ENCODE assay signal across 27 cellular contexts in the genomic region with DNA sequence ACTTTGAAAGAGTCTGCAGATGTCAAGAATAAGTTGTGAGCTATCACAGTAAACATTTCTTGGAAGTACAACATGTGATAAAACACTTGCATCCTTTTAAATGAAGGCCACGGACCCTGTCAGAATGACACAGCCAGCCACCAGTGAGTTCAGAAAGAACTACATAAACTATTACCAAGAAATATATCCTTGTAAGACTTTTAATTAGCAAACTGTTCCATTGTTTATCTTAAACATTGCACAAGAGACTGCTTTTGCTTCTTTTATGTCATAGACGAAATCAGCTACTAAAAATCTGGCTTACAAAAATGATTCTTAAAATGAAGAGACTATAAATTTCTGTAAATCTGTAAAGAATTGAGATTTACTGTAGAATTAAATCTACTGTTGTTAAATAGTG.
"Had no signal": no experiment of that assay in that cellular context is flagged by ENCODE, and none has a peak within 500 bp of the region (broad histone marks: within the 10 kb centered on the region; RNA-seq: fewer than 3 reads in every experiment).

No MANE protein-coding gene starts in this region.

- H3K27me3 ChIP-seq: colonic mucosa, ovary, sigmoid colon, stomach, thyroid gland, vagina had no signal

- DNase-seq: colonic mucosa; effector CD8-positive, alpha-beta T cell; erythroblast; foreskin melanocyte; hypothalamus; immature natural killer cell; islet precursor cell; kidney glomerular epithelial cell; left colon; left ventricle myocardium superior; lower lobe of right lung; natural killer cell; occipital lobe; ovary; posterior cingulate gyrus; psoas muscle; right cardiac atrium; sigmoid colon; stimulated activated CD4-positive, alpha-beta T cell treated with anti-CD3 and anti-CD28 coated beads, Interleukin-2, amount 100 ng/mL, for 24 hours; stimulated activated CD4-positive, alpha-beta T cell treated with anti-CD3 and anti-CD28 coated beads, Interleukin-4, amount 100 ng/mL, for 24 hours; stimulated activated naive CD4-positive, alpha-beta T cell treated with Interleukin-2 at 50 U/mL for 16 hours; stomach; thyroid gland; trophoblast cell had no signal

- H3K4me3 Mint-ChIP-seq: dendritic cell treated with granulocyte-macrophage colony-stimulating factor and Interleukin-4, amounts not matched to agents 40 ng/mL and 50 ng/mL, for 4 days; immature natural killer cell; natural killer cell; stimulated activated effector memory CD8-positive, alpha-beta T cell treated with anti-CD3 and anti-CD28 coated beads, Interleukin-12 subunit alpha, Interleukin-12 subunit beta, amount 100 ng/mL, for 72 hours had no signal

- H3K4me1 Mint-ChIP-seq: immature natural killer cell; natural killer cell; stimulated activated effector memory CD8-positive, alpha-beta T cell treated with anti-CD3 and anti-CD28 coated beads, Interleukin-12 subunit alpha, Interleukin-12 subunit beta, amount 100 ng/mL, for 72 hours had no signal

- H3K27ac Mint-ChIP-seq: dendritic cell treated with granulocyte-macrophage colony-stimulating factor and Interleukin-4, amounts not matched to agents 40 ng/mL and 50 ng/mL, for 4 days; immature natural killer cell; natural killer cell; stimulated activated effector memory CD8-positive, alpha-beta T cell treated with anti-CD3 and anti-CD28 coated beads, Interleukin-12 subunit alpha, Interleukin-12 subunit beta, amount 100 ng/mL, for 72 hours had no signal

- H3K4me3 ChIP-seq: colonic mucosa, lower lobe of right lung, ovary, psoas muscle, sigmoid colon, stomach, thyroid gland, vagina had no signal

- H3K27me3 Mint-ChIP-seq: dendritic cell treated with granulocyte-macrophage colony-stimulating factor and Interleukin-4, amounts not matched to agents 40 ng/mL and 50 ng/mL, for 4 days had no signal

- H3K9me3 Mint-ChIP-seq: dendritic cell treated with granulocyte-macrophage colony-stimulating factor and Interleukin-4, amounts not matched to agents 40 ng/mL and 50 ng/mL, for 4 days had no signal

- H3K4me1 ChIP-seq: colonic mucosa, lower lobe of right lung, psoas muscle, stomach, thyroid gland, vagina had no signal

- H3K9me3 ChIP-seq: colonic mucosa, lower lobe of right lung, ovary, psoas muscle, sigmoid colon, stomach, thyroid gland, vagina had no signal

- H3K36me3 Mint-ChIP-seq: immature natural killer cell; natural killer cell; stimulated activated effector memory CD8-positive, alpha-beta T cell treated with anti-CD3 and anti-CD28 coated beads, Interleukin-12 subunit alpha, Interleukin-12 subunit beta, amount 100 ng/mL, for 72 hours had no signal

- H3K36me3 ChIP-seq: colonic mucosa, lower lobe of right lung, ovary, sigmoid colon, stomach, thyroid gland, vagina had no signal

- H3K27ac ChIP-seq: colonic mucosa, lower lobe of right lung, ovary, psoas muscle, sigmoid colon, stomach, thyroid gland, vagina had no signal
